In genomic region chr7:157874870-157875229, GRCh38 we compare ENCODE assay signal across 12 cellular contexts.
DNase-seq lines count a peak whose midpoint lies in the region; ATAC-seq and TF ChIP-seq lines count a peak whose summit lies in the region.
"Had no signal": no experiment of that assay in that cellular context is flagged by ENCODE, and none has a peak within 500 bp of the region (broad histone marks: within the 10 kb centered on the region; RNA-seq: fewer than 3 reads in every experiment).

No MANE protein-coding gene starts in this region.

- no peaks in the 10 kb centered on the region for H3K36me3 ChIP-seq in thymus (ENCODE audit: control insufficient read depth, insufficient read depth)
- H3K36me3 ChIP-seq: tibial nerve had no signal

- no peak for DNase-seq in activated naive CD4-positive, alpha-beta T cell (lab: John Stamatoyannopoulos, UW)
- no peak for DNase-seq in WTC11 (ENCODE audit: low spot score)
- DNase-seq in endothelial cell (ENCODE audit: low spot score): no peak
- DNase-seq in NCI-H226: no peak
- DNase-seq in NCI-H2227 treated with DMSO at 0.1 percent for 48 hours (lab: John Stamatoyannopoulos, UW): no peak
- DNase-seq: HFFc6, NCI-H1048 had no signal

- peak overlapping the region; percentile 1 for H3K4me3 ChIP-seq in thymus (ENCODE audit: low read length)
- H3K4me3 ChIP-seq: tibial nerve had no signal

- POLR2A ChIA-PET in WTC11 (lab: Charles Lee): no interaction called here

- H3K4me1 Mint-ChIP-seq in activated naive CD4-positive, alpha-beta T cell treated with anti-CD3 and anti-CD28 coated beads, Interleukin-2, amount 50 U/mL, for 24 hours: peaks cover 50% of the 10 kb centered on the region
- H3K4me1 Mint-ChIP-seq in WTC11: peaks cover 4% of the 10 kb centered on the region
- no peaks in the 10 kb centered on the region for H3K4me1 Mint-ChIP-seq in endothelial cell (ENCODE audit: unreplicated experiment)

- no peaks in the 10 kb centered on the region for H3K36me3 Mint-ChIP-seq in activated naive CD4-positive, alpha-beta T cell treated with anti-CD3 and anti-CD28 coated beads, Interleukin-2, amount 50 U/mL, for 24 hours
- peaks cover 33% of the 10 kb centered on the region for H3K36me3 Mint-ChIP-seq in WTC11
- peaks cover 15% of the 10 kb centered on the region for H3K36me3 Mint-ChIP-seq in endothelial cell (ENCODE audit: low read depth, unreplicated experiment)

- no peaks in the 10 kb centered on the region for H3K4me1 ChIP-seq in thymus (ENCODE audit: control insufficient read depth, insufficient read depth, low read length)

- no peaks in the 10 kb centered on the region for H3K27me3 Mint-ChIP-seq in activated naive CD4-positive, alpha-beta T cell treated with anti-CD3 and anti-CD28 coated beads, Interleukin-2, amount 50 U/mL, for 24 hours
- H3K27me3 Mint-ChIP-seq in WTC11 (ENCODE audit: low read depth): peaks cover 6% of the 10 kb centered on the region
- H3K27me3 Mint-ChIP-seq in endothelial cell (ENCODE audit: unreplicated experiment): peaks cover 18% of the 10 kb centered on the region

- no peaks in the 10 kb centered on the region for H3K9me3 ChIP-seq in thymus (ENCODE audit: control insufficient read depth)

- peak overlapping the region; percentile 70 for H3K4me3 Mint-ChIP-seq in activated naive CD4-positive, alpha-beta T cell treated with anti-CD3 and anti-CD28 coated beads, Interleukin-2, amount 50 U/mL, for 24 hours
- no peak overlapping the region for H3K4me3 Mint-ChIP-seq in WTC11
- peak overlapping the region; percentile 44 for H3K4me3 Mint-ChIP-seq in endothelial cell (ENCODE audit: unreplicated experiment)
- H3K4me3 Mint-ChIP-seq: HFFc6 had no signal

- no peak for TF ChIP-seq CTCF in WTC11 (IDR thresholded peaks at IDR 0.05)
- no peak for TF ChIP-seq CTCF in endothelial cell (IDR thresholded peaks at IDR 0.05; ENCODE audit: unreplicated experiment)

- WGBS in thymus: 74% methylated on average over 12 of the region's 12 CpGs

- no peaks in the 10 kb centered on the region for H3K9me3 Mint-ChIP-seq in activated naive CD4-positive, alpha-beta T cell treated with anti-CD3 and anti-CD28 coated beads, Interleukin-2, amount 50 U/mL, for 24 hours
- H3K9me3 Mint-ChIP-seq in WTC11: peaks cover 32% of the 10 kb centered on the region
- peaks cover 46% of the 10 kb centered on the region for H3K9me3 Mint-ChIP-seq in endothelial cell (ENCODE audit: unreplicated experiment)

- H3K27me3 ChIP-seq in thymus (ENCODE audit: control insufficient read depth, insufficient read depth): no peaks in the 10 kb centered on the region
- H3K27me3 ChIP-seq: tibial nerve had no signal

- ATAC-seq in WTC11 (no peak), HG03432 (IDR thresholded peaks at IDR 0.05; ENCODE audit: unreplicated experiment) (no peak)

- no peak overlapping the region for H3K27ac ChIP-seq in thymus (ENCODE audit: low read depth)
- H3K27ac ChIP-seq: tibial nerve, VCaP had no signal

- CTCF ChIA-PET in WTC11 (lab: Charles Lee): no interaction called here

- peak overlapping the region; percentile 14 for H3K27ac Mint-ChIP-seq in activated naive CD4-positive, alpha-beta T cell treated with anti-CD3 and anti-CD28 coated beads, Interleukin-2, amount 50 U/mL, for 24 hours
- H3K27ac Mint-ChIP-seq in WTC11: no peak overlapping the region
- peak overlapping the region; percentile 50 for H3K27ac Mint-ChIP-seq in endothelial cell (ENCODE audit: unreplicated experiment)
- H3K27ac Mint-ChIP-seq: HFFc6 had no signal

TF ChIP-seq in WTC11, 78 proteins besides CTCF, POLR2A, EP300 and RAD21:
- TF ChIP-seq, protein P1, sequence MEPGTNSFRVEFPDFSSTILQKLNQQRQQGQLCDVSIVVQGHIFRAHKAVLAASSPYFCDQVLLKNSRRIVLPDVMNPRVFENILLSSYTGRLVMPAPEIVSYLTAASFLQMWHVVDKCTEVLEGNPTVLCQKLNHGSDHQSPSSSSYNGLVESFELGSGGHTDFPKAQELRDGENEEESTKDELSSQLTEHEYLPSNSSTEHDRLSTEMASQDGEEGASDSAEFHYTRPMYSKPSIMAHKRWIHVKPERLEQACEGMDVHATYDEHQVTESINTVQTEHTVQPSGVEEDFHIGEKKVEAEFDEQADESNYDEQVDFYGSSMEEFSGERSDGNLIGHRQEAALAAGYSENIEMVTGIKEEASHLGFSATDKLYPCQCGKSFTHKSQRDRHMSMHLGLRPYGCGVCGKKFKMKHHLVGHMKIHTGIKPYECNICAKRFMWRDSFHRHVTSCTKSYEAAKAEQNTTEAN (CRISPR knock-in tag; IDR thresholded peaks at IDR 0.05): peak; percentile 82
- TF ChIP-seq GRHL2 (CRISPR knock-in tag; IDR thresholded peaks at IDR 0.05; ENCODE audit: insufficient replicate concordance, severe bottlenecking): no peak
- no peak for TF ChIP-seq ZNF423 (CRISPR knock-in tag; IDR thresholded peaks at IDR 0.05)
- no peak for TF ChIP-seq SMAD4 (CRISPR knock-in tag; IDR thresholded peaks at IDR 0.05)
- no peak for TF ChIP-seq FOXP4 (CRISPR knock-in tag; IDR thresholded peaks at IDR 0.05)
